Comparison of ENCODE assay signal across 15 cellular contexts in genomic region chr17:57570740-57571344, GRCh38.
A peak's percentile ranks its signal among the peaks of the same experiment; 100 is the strongest.
DNase-seq lines count a peak whose midpoint lies in the region; ATAC-seq and TF ChIP-seq lines count a peak whose summit lies in the region.
"Had no signal": no experiment of that assay in that cellular context is flagged by ENCODE, and none has a peak within 500 bp of the region (broad histone marks: within the 10 kb centered on the region; RNA-seq: fewer than 3 reads in every experiment).

No MANE protein-coding gene starts in this region.

- ATAC-seq in SK-N-SH treated with all-trans-retinoic acid at 6 μM for 48 hours (peak; percentile 9; the same call in 2 of the 3 replicates), left ventricle myocardium superior (peak; percentile 20), HG03039 (IDR thresholded peaks at IDR 0.05; ENCODE audit: unreplicated experiment) (no peak), HG02970 (IDR thresholded peaks at IDR 0.05; ENCODE audit: low FRiP score, unreplicated experiment) (no peak)
- ATAC-seq: effector memory CD8-positive, alpha-beta T cell had no signal

- intact Hi-C loops in left ventricle myocardium superior (cut with micrococcal nuclease) = no loop called here

- DNase-seq in A172 (ENCODE audit: low spot score) = peak; percentile 40
- DNase-seq in NCI-H1092 treated with DMSO at 0.1 percent for 48 hours (lab: John Stamatoyannopoulos, UW) = peak; percentile 93
- peak; percentile 39 for DNase-seq in left ventricle myocardium superior
- DNase-seq in ecto neural progenitor cell (ENCODE audit: low spot score) = no peak
- no peak for DNase-seq in activated CD4-positive, alpha-beta T cell treated with anti-CD3 and anti-CD28 coated beads for 48 hours
- DNase-seq: activated CD8-positive, alpha-beta memory T cell treated with anti-CD3 and anti-CD28 coated beads, Interleukin-2, amount 50 U/mL, for 48 hours; effector memory CD8-positive, alpha-beta T cell; EL; NCI-H187 treated with DMSO at 0.1 percent for 48 hours; SIG-M5; stimulated activated CD8-positive, alpha-beta memory T cell treated with anti-CD3 and anti-CD28 coated beads, Interleukin-4, amount 100 ng/mL, for 48 hours; uterus had no signal

TF ChIP-seq in SK-N-SH treated with all-trans-retinoic acid at 6 μM for 48 hours, 23 proteins besides CTCF, POLR2A, EP300 and RAD21:
- TF ChIP-seq PPARA (CRISPR knock-in tag; IDR thresholded peaks at IDR 0.05; ENCODE audit: borderline replicate concordance) (no peak), ZFP30 (CRISPR knock-in tag; IDR thresholded peaks at IDR 0.05) (no peak), ZNF70 (CRISPR knock-in tag; IDR thresholded peaks at IDR 0.05) (no peak), CSDC2 (CRISPR knock-in tag; IDR thresholded peaks at IDR 0.05) (no peak), ZC3H10 (CRISPR knock-in tag; IDR thresholded peaks at IDR 0.05) (no peak), ZNF565 (CRISPR knock-in tag; conservative IDR thresholded peaks at IDR 0.05; ENCODE audit: low read depth) (no peak), ARNTL (CRISPR knock-in tag; IDR thresholded peaks at IDR 0.05; ENCODE audit: borderline replicate concordance, low read depth) (no peak)
- TF ChIP-seq, protein P1, sequence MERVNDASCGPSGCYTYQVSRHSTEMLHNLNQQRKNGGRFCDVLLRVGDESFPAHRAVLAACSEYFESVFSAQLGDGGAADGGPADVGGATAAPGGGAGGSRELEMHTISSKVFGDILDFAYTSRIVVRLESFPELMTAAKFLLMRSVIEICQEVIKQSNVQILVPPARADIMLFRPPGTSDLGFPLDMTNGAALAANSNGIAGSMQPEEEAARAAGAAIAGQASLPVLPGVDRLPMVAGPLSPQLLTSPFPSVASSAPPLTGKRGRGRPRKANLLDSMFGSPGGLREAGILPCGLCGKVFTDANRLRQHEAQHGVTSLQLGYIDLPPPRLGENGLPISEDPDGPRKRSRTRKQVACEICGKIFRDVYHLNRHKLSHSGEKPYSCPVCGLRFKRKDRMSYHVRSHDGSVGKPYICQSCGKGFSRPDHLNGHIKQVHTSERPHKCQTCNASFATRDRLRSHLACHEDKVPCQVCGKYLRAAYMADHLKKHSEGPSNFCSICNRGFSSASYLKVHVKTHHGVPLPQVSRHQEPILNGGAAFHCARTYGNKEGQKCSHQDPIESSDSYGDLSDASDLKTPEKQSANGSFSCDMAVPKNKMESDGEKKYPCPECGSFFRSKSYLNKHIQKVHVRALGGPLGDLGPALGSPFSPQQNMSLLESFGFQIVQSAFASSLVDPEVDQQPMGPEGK (CRISPR knock-in tag; IDR thresholded peaks at IDR 0.05; ENCODE audit: borderline replicate concordance) = no peak
- TF ChIP-seq, protein P2, sequence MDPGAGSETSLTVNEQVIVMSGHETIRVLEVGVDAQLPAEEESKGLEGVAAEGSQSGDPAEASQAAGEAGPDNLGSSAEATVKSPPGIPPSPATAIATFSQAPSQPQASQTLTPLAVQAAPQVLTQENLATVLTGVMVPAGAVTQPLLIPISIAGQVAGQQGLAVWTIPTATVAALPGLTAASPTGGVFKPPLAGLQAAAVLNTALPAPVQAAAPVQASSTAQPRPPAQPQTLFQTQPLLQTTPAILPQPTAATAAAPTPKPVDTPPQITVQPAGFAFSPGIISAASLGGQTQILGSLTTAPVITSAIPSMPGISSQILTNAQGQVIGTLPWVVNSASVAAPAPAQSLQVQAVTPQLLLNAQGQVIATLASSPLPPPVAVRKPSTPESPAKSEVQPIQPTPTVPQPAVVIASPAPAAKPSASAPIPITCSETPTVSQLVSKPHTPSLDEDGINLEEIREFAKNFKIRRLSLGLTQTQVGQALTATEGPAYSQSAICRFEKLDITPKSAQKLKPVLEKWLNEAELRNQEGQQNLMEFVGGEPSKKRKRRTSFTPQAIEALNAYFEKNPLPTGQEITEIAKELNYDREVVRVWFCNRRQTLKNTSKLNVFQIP (CRISPR knock-in tag; IDR thresholded peaks at IDR 0.05; ENCODE audit: borderline replicate concordance, low read depth) = no peak

Comparison
In these comparisons a context has a peak if more than half of its experiments do, and no peak if none do; other contexts are left out.
1. DNase-seq: peak in A172 (single experiment), NCI-H1092 treated with DMSO at 0.1 percent for 48 hours (single experiment) and left ventricle myocardium superior (single experiment); none in ecto neural progenitor cell (single experiment) and activated CD4-positive, alpha-beta T cell treated with anti-CD3 and anti-CD28 coated beads for 48 hours (single experiment).
2. ATAC-seq: peak in SK-N-SH treated with all-trans-retinoic acid at 6 μM for 48 hours (single experiment) and left ventricle myocardium superior (single experiment); none in HG03039 (single experiment) and HG02970 (single experiment).